Comparison of ENCODE assay signal across 19 cellular contexts in the genomic region with DNA sequence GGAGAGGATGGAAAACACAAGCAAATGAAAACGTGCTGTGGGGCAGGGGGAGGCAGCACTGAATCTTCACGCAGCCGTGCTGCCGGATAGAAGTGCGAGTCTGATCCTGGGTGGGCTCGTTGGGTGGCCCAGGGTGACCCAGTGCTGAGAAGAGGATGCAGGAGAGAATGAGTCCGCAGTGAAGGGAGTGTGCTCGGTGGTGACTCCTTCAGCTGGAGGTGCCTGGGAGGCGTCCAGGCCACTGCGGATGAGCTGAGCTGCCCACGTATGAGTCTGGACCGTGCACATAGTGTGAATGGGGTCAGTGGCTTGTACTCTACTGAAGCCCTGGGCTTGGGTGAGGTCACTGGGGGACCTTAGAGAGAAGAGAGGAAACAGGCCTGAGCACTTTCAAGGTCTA.
DNase-seq lines count a peak whose midpoint lies in the region; ATAC-seq and TF ChIP-seq lines count a peak whose summit lies in the region.
"Had no signal": no experiment of that assay in that cellular context is flagged by ENCODE, and none has a peak within 500 bp of the region (broad histone marks: within the 10 kb centered on the region; RNA-seq: fewer than 3 reads in every experiment).

No MANE protein-coding gene starts in this region.

- no peaks in the 10 kb centered on the region for H3K36me3 ChIP-seq in mesenchymal stem cell (ENCODE audit: control insufficient read depth in 1 of 2, insufficient read depth in 2 of 2, low read depth in 1 of 2, low read length in 2 of 2)
- H3K36me3 ChIP-seq in upper lobe of right lung, result no peaks in the 10 kb centered on the region
- H3K36me3 ChIP-seq: BLaER1, HAP-1 had no signal

- TF ChIP-seq CTCF in upper lobe of right lung (IDR thresholded peaks at IDR 0.05), result no peak

- no peak overlapping the region for H3K9ac ChIP-seq in mesenchymal stem cell (ENCODE audit: low read length)
- H3K9ac ChIP-seq: BLaER1 had no signal

- intact Hi-C loops in Right ventricle myocardium superior (cut with DNase I), result no loop called here
- intact Hi-C loops in left cardiac atrium (cut with DNase I), result no loop called here
- intact Hi-C loops in sciatic nerve (cut with DNase I), result no loop called here
- intact Hi-C loops in upper lobe of right lung (cut with DNase I), result no loop called here

- DNase-seq in Right ventricle myocardium superior, result peak; percentile 48
- DNase-seq in left cardiac atrium, result no peak
- DNase-seq in mesenchymal stem cell, result no peak
- DNase-seq in sciatic nerve (ENCODE audit: low spot score), result peak; percentile 78
- no peak for DNase-seq in upper lobe of right lung
- no peak for DNase-seq in NCI-H1105 (lab: John Stamatoyannopoulos, UW)
- no peak for DNase-seq in NOMO-1 (lab: John Stamatoyannopoulos, UW; ENCODE audit: unreplicated experiment in 2 of 2)
- no peak for DNase-seq in DMS53 treated with DMSO at 0.1 percent for 48 hours (lab: John Stamatoyannopoulos, UW; ENCODE audit: unreplicated experiment)
- DNase-seq: Caco-2; CD4-positive, CD25-positive, alpha-beta regulatory T cell; CD8-positive, alpha-beta T cell; DMS79 treated with DMSO at 0.1 percent for 48 hours; GF-D8; GOT3; HFFc6 had no signal

- H3K79me1 ChIP-seq in mesenchymal stem cell (replicated peaks; ENCODE audit: low read length, poor library complexity, severe bottlenecking), result no peaks in the 10 kb centered on the region

- no peak overlapping the region for H3K14ac ChIP-seq in mesenchymal stem cell (ENCODE audit: low read length in 2 of 2)

- no peaks in the 10 kb centered on the region for H3K4me1 ChIP-seq in mesenchymal stem cell (ENCODE audit: control insufficient read depth, insufficient read depth, low read depth, low read length)
- no peaks in the 10 kb centered on the region for H3K4me1 ChIP-seq in upper lobe of right lung
- H3K4me1 ChIP-seq: BLaER1, Caco-2, HAP-1 had no signal

- no peak overlapping the region for H4K91ac ChIP-seq in mesenchymal stem cell (ENCODE audit: low read length)

- H3K27ac ChIP-seq in mesenchymal stem cell (ENCODE audit: low read length, poor library complexity, severe bottlenecking) (no peak overlapping the region), upper lobe of right lung (no peak overlapping the region)
- H3K27ac ChIP-seq: 22Rv1, BLaER1, C4-2B had no signal

- no peak overlapping the region for H3K4me2 ChIP-seq in mesenchymal stem cell (ENCODE audit: low read length, poor library complexity, severe bottlenecking)
- H3K4me2 ChIP-seq: BLaER1 had no signal

- no peak overlapping the region for H3K23ac ChIP-seq in mesenchymal stem cell (ENCODE audit: low read length in 2 of 2)

- H3K27me3 ChIP-seq in mesenchymal stem cell (ENCODE audit: control insufficient read depth in 1 of 2, insufficient read depth in 1 of 2, low read length in 2 of 2) (peaks cover 0 to 15% of the 10 kb centered on the region in 2 experiments), upper lobe of right lung (no peaks in the 10 kb centered on the region)
- H3K27me3 ChIP-seq: BLaER1 had no signal

- no peak overlapping the region for H2BK120ac ChIP-seq in mesenchymal stem cell (ENCODE audit: low read depth, low read length)

- WGBS in mesenchymal stem cell, result 86% methylated on average over 12 of the region's 12 CpGs

- no peak overlapping the region for H3K18ac ChIP-seq in mesenchymal stem cell (ENCODE audit: low read depth in 1 of 2, low read length in 2 of 2)

- no peak overlapping the region for H3K4ac ChIP-seq in mesenchymal stem cell (ENCODE audit: low read depth in 1 of 2, low read length in 2 of 2)

- H3K4me3 ChIP-seq in mesenchymal stem cell (ENCODE audit: insufficient read depth in 1 of 2, low read depth in 1 of 2, low read length in 2 of 2), result no peak overlapping the region
- no peak overlapping the region for H3K4me3 ChIP-seq in upper lobe of right lung
- H3K4me3 ChIP-seq: BLaER1, HAP-1 had no signal

- no peak overlapping the region for H2BK15ac ChIP-seq in mesenchymal stem cell (ENCODE audit: low read depth, poor library complexity, severe bottlenecking)

- peak; percentile 32 for ATAC-seq in Right ventricle myocardium superior (ENCODE audit: poor library complexity)
- ATAC-seq in left cardiac atrium, result no peak
- ATAC-seq in sciatic nerve, result peak; percentile 77
- peak; percentile 24 for ATAC-seq in upper lobe of right lung
- ATAC-seq: CD8-positive, alpha-beta T cell had no signal

- no peak overlapping the region for H2BK5ac ChIP-seq in mesenchymal stem cell (ENCODE audit: low read depth, low read length, poor library complexity, severe bottlenecking)

- no peak overlapping the region for H4K8ac ChIP-seq in mesenchymal stem cell (ENCODE audit: low read length)

- no peak overlapping the region for H2AK5ac ChIP-seq in mesenchymal stem cell (ENCODE audit: low read length, severe bottlenecking)

- H2AFZ ChIP-seq in mesenchymal stem cell (ENCODE audit: low read depth, low read length), result peak overlapping the region; percentile 56

- H3K9me3 ChIP-seq in mesenchymal stem cell (ENCODE audit: control insufficient read depth, low read length), result peaks cover 4% of the 10 kb centered on the region
- H3K9me3 ChIP-seq in upper lobe of right lung, result no peaks in the 10 kb centered on the region
- H3K9me3 ChIP-seq: BLaER1, Caco-2, HAP-1 had no signal

- H2BK12ac ChIP-seq in mesenchymal stem cell (ENCODE audit: low read length in 2 of 2), result no peak overlapping the region

Comparison
In these comparisons a context has a peak if more than half of its experiments do, and no peak if none do; other contexts are left out.
1. ATAC-seq: peak in Right ventricle myocardium superior (single experiment), sciatic nerve (single experiment) and upper lobe of right lung (single experiment); none in left cardiac atrium (0 of 2).
2. DNase-seq: peak in Right ventricle myocardium superior (single experiment) and sciatic nerve (single experiment); none in left cardiac atrium (single experiment), mesenchymal stem cell (single experiment), upper lobe of right lung (single experiment), NCI-H1105 (single experiment), NOMO-1 (0 of 2) and DMS53 treated with DMSO at 0.1 percent for 48 hours (single experiment).